10 cellular contexts compared by ENCODE assay signal in the genomic region with DNA sequence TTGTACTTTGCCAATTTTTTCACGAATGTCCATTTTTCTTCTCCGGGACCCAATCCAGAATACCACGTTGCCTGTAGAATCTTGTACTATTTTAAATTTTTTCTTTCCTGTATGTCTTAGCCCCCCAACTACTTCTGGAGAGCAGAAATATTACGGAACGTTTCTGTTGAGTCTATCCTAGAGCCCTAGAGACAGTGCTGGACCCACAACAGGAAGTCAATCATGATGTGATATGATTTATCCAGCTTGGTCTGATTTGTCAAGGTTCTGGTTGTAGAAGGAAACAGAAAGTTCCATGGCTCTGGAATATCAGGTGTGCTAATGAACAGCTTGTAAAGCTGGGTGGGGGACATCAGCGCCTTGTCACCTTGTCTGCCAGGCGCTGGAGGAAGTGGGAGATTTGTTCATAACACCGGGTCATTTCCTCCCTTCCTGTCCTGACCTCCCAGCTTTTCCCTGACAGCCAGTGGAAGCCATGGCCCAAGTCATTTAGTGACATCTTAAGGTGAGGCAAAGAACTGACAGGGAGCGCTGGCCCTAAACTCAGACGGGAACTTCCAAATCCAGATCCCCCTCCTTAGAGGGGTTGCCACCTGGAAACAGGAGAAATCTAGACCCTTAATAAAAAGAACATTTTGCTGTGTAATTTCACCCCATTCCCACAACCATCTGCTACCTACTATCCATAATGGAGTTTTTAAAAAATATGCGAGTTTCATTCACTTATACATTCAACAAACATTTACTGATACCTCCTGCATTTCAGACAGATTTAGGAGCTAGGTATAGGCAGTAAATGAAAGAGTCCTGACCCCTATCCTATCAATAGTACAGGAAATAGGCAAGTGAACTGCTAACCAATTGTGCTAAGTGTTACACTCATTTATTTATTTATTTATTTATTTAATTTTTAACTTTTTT.
A peak's percentile ranks its signal among the peaks of the same experiment; 100 is the strongest.
DNase-seq lines count a peak whose midpoint lies in the region; TF ChIP-seq lines count a peak whose summit lies in the region.
"Had no signal": no experiment of that assay in that cellular context is flagged by ENCODE, and none has a peak within 500 bp of the region (broad histone marks: within the 10 kb centered on the region; RNA-seq: fewer than 3 reads in every experiment).

No MANE protein-coding gene starts in this region.

- H3K4me1 Mint-ChIP-seq in activated CD4-positive, alpha-beta T cell treated with anti-CD3 and anti-CD28 coated beads, Interleukin-2, amount 10 ng/mL, durations not matched to agents 24 days and 14 days = no peaks in the 10 kb centered on the region
- H3K4me1 Mint-ChIP-seq: CD14-positive monocyte, IgD-negative memory B cell had no signal

- WGBS in testis, 2 donors = 53 to 63% methylated on average over 11 of the region's 11 CpGs

- intact Hi-C loops in breast epithelium (cut with DNase I; ENCODE audit: low total_unique reads) = no loop called here
- intact Hi-C loops in testis (cut with DNase I; ENCODE audit: low total_unique reads) = no loop called here
- intact Hi-C loops in activated CD4-positive, alpha-beta T cell treated with anti-CD3 and anti-CD28 coated beads, Interleukin-2, amount 10 ng/mL, durations not matched to agents 24 days and 14 days (cut with micrococcal nuclease) = no loop called here

- TF ChIP-seq CTCF in breast epithelium (IDR thresholded peaks at IDR 0.05) (no peak), testis (IDR thresholded peaks at IDR 0.05) (peak in 1 of 3 experiments; percentile 23)

- in situ Hi-C loops in T47D (cut with HindIII; ENCODE audit: low pct_unique_long_range_greater_than_20kb, low sequenced_read_pairs) = no loop called here
- in situ Hi-C loops in SK-MEL-5 (cut with HindIII; ENCODE audit: low pct_unique_long_range_greater_than_20kb, low sequenced_read_pairs) = no loop called here

- peaks cover 15 to 17% of the 10 kb centered on the region in 2 donors for H3K9me3 ChIP-seq in breast epithelium
- H3K9me3 ChIP-seq in testis = no peaks in the 10 kb centered on the region

- H3K27ac ChIP-seq in breast epithelium = no peak overlapping the region
- H3K27ac ChIP-seq in testis = no peak overlapping the region
- no peak overlapping the region for H3K27ac ChIP-seq in substantia nigra (ENCODE audit: low read depth, low read length, poor library complexity, severe bottlenecking)

- H3K4me3 Mint-ChIP-seq in activated CD4-positive, alpha-beta T cell treated with anti-CD3 and anti-CD28 coated beads, Interleukin-2, amount 10 ng/mL, durations not matched to agents 24 days and 14 days = no peak overlapping the region
- H3K4me3 Mint-ChIP-seq: CD14-positive monocyte had no signal

- DNase-seq in T47D (ENCODE audit: low read depth in 1 of 2, low spot score in 1 of 2) (peak; percentile 65 to 79), breast epithelium (ENCODE audit: low spot score in 2 of 2) (no peak), SK-MEL-5 (ENCODE audit: low read depth, low spot score) (peak; percentile 76), glomerular endothelial cell (ENCODE audit: extremely low read depth, low read depth, low spot score) (peak; percentile 48), testis (peak; percentile 40), substantia nigra (lab: John Stamatoyannopoulos, UW) (no peak)
- DNase-seq in activated CD4-positive, alpha-beta T cell treated with anti-CD3 and anti-CD28 coated beads, Interleukin-2, amount 10 ng/mL, durations not matched to agents 24 days and 14 days = no peak
- DNase-seq in stimulated activated CD4-positive, alpha-beta T cell treated with anti-CD3 and anti-CD28 coated beads, Interleukin-4, amount 100 ng/mL, for 1 hour = no peak

- no peak for TF ChIP-seq POLR2A in breast epithelium (IDR thresholded peaks at IDR 0.05)
- TF ChIP-seq POLR2A in testis (IDR thresholded peaks at IDR 0.05) = no peak

- no peak overlapping the region for H3K27ac Mint-ChIP-seq in activated CD4-positive, alpha-beta T cell treated with anti-CD3 and anti-CD28 coated beads, Interleukin-2, amount 10 ng/mL, durations not matched to agents 24 days and 14 days
- H3K27ac Mint-ChIP-seq: CD14-positive monocyte, IgD-negative memory B cell had no signal

- H3K27me3 Mint-ChIP-seq in activated CD4-positive, alpha-beta T cell treated with anti-CD3 and anti-CD28 coated beads, Interleukin-2, amount 10 ng/mL, durations not matched to agents 24 days and 14 days = peaks cover 2% of the 10 kb centered on the region
- H3K27me3 Mint-ChIP-seq: IgD-negative memory B cell had no signal

- H3K9me3 Mint-ChIP-seq in activated CD4-positive, alpha-beta T cell treated with anti-CD3 and anti-CD28 coated beads, Interleukin-2, amount 10 ng/mL, durations not matched to agents 24 days and 14 days = peaks cover 6% of the 10 kb centered on the region

- H3K36me3 Mint-ChIP-seq in activated CD4-positive, alpha-beta T cell treated with anti-CD3 and anti-CD28 coated beads, Interleukin-2, amount 10 ng/mL, durations not matched to agents 24 days and 14 days (ENCODE audit: low read depth) = no peaks in the 10 kb centered on the region

- H3K36me3 ChIP-seq in breast epithelium (no peaks in the 10 kb centered on the region), testis (ENCODE audit: low read depth, missing control alignments) (no peaks in the 10 kb centered on the region)

- no peaks in the 10 kb centered on the region for H3K4me1 ChIP-seq in breast epithelium
- H3K4me1 ChIP-seq in testis = no peaks in the 10 kb centered on the region

- H3K4me3 ChIP-seq in breast epithelium (no peak overlapping the region), testis (no peak overlapping the region)

- H3K27me3 ChIP-seq in breast epithelium (no peaks in the 10 kb centered on the region), testis (no peaks in the 10 kb centered on the region)

Comparison
In these comparisons a context has a peak if more than half of its experiments do, and no peak if none do; other contexts are left out.
1. DNase-seq: peak in T47D (2 of 2), SK-MEL-5 (single experiment), glomerular endothelial cell (single experiment) and testis (single experiment); none in breast epithelium (0 of 2), activated CD4-positive, alpha-beta T cell treated with anti-CD3 and anti-CD28 coated beads, Interleukin-2, amount 10 ng/mL, durations not matched to agents 24 days and 14 days (single experiment), stimulated activated CD4-positive, alpha-beta T cell treated with anti-CD3 and anti-CD28 coated beads, Interleukin-4, amount 100 ng/mL, for 1 hour (single experiment) and substantia nigra (0 of 49).